23 cellular contexts compared by ENCODE assay signal in genomic region chr9:35423499-35423898, GRCh38.
A peak's percentile ranks its signal among the peaks of the same experiment; 100 is the strongest.
DNase-seq lines count a peak whose midpoint lies in the region; ATAC-seq and TF ChIP-seq lines count a peak whose summit lies in the region.
"Had no signal": no experiment of that assay in that cellular context is flagged by ENCODE, and none has a peak within 500 bp of the region (broad histone marks: within the 10 kb centered on the region; RNA-seq: fewer than 3 reads in every experiment).

No MANE protein-coding gene starts in this region.

- no peaks in the 10 kb centered on the region for H3K79me2 ChIP-seq in fibroblast of lung (ENCODE audit: control insufficient read depth, insufficient read depth, low read length)

- no peaks in the 10 kb centered on the region for H3K36me3 ChIP-seq in fibroblast of lung (ENCODE audit: control insufficient read depth, insufficient read depth, low read length)
- no peaks in the 10 kb centered on the region for H3K36me3 ChIP-seq in mesenchymal stem cell (ENCODE audit: control insufficient read depth in 1 of 2, insufficient read depth in 2 of 2, low read depth in 1 of 2, low read length in 2 of 2)
- no peaks in the 10 kb centered on the region for H3K36me3 ChIP-seq in gastrocnemius medialis
- H3K36me3 ChIP-seq: breast epithelium, left ventricle myocardium inferior, thyroid gland had no signal

- H4K8ac ChIP-seq in mesenchymal stem cell (ENCODE audit: low read length): no peak overlapping the region

- no peak overlapping the region for H3K4me3 ChIP-seq in fibroblast of lung (replicated peaks in 1 of 4; ENCODE audit: control extremely low read depth in 1 of 4, insufficient read depth in 1 of 4, low read depth in 3 of 4, low read length in 4 of 4)
- H3K4me3 ChIP-seq in mesenchymal stem cell (ENCODE audit: insufficient read depth in 1 of 2, low read depth in 1 of 2, low read length in 2 of 2): no peak overlapping the region
- no peak overlapping the region for H3K4me3 ChIP-seq in gastrocnemius medialis
- H3K4me3 ChIP-seq: breast epithelium, coronary artery, left ventricle myocardium inferior, psoas muscle, skin epidermis, thyroid gland had no signal

- no peak overlapping the region for H2BK120ac ChIP-seq in mesenchymal stem cell (ENCODE audit: low read depth, low read length)

- H2BK15ac ChIP-seq in mesenchymal stem cell (ENCODE audit: low read depth, poor library complexity, severe bottlenecking): no peak overlapping the region

- no peak overlapping the region for H2BK12ac ChIP-seq in mesenchymal stem cell (ENCODE audit: low read length in 2 of 2)

- H3K14ac ChIP-seq in mesenchymal stem cell (ENCODE audit: low read length in 2 of 2): no peak overlapping the region

- intact Hi-C loops in gastrocnemius medialis (cut with DNase I; ENCODE audit: low total_unique reads): no loop called here

- in situ Hi-C loops in gastrocnemius medialis (cut with MboI; ENCODE audit: low sequenced_read_pairs in 4 of 4): no loop called here

- H3K23ac ChIP-seq in mesenchymal stem cell (ENCODE audit: low read length in 2 of 2): no peak overlapping the region

- TF ChIP-seq CTCF in fibroblast of lung (conservative IDR thresholded peaks at IDR 0.05 in 1 of 2, IDR thresholded peaks at IDR 0.05 in 1 of 2; ENCODE audit: low read depth in 1 of 2, low read length in 2 of 2) (no peak), gastrocnemius medialis (IDR thresholded peaks at IDR 0.05 in 4 of 5, conservative IDR thresholded peaks at IDR 0.05 in 1 of 5) (no peak)

- no peaks in the 10 kb centered on the region for H3K79me1 ChIP-seq in mesenchymal stem cell (replicated peaks; ENCODE audit: low read length, poor library complexity, severe bottlenecking)

- no peak overlapping the region for H3K4me2 ChIP-seq in fibroblast of lung (ENCODE audit: extremely low read depth, insufficient read depth, low read length)
- H3K4me2 ChIP-seq in mesenchymal stem cell (ENCODE audit: low read length, poor library complexity, severe bottlenecking): no peak overlapping the region

- no peaks in the 10 kb centered on the region for H4K20me1 ChIP-seq in fibroblast of lung (ENCODE audit: control insufficient read depth, extremely low read depth, insufficient read depth, low read length)

- H3K9me3 ChIP-seq in fibroblast of lung (ENCODE audit: control insufficient read depth, insufficient read depth, low read depth, low read length): no peaks in the 10 kb centered on the region
- peaks cover 2% of the 10 kb centered on the region for H3K9me3 ChIP-seq in mesenchymal stem cell (ENCODE audit: control insufficient read depth, low read length)
- no peaks in the 10 kb centered on the region for H3K9me3 ChIP-seq in gastrocnemius medialis
- H3K9me3 ChIP-seq: breast epithelium, psoas muscle, thyroid gland had no signal

- no peak overlapping the region for H3K27ac ChIP-seq in fibroblast of lung (ENCODE audit: insufficient read depth, low read length)
- peak overlapping the region; percentile 20 for H3K27ac ChIP-seq in mesenchymal stem cell (ENCODE audit: low read length, poor library complexity, severe bottlenecking)
- H3K27ac ChIP-seq in gastrocnemius medialis: no peak overlapping the region
- H3K27ac ChIP-seq: breast epithelium, C4-2B, coronary artery, left ventricle myocardium inferior, psoas muscle, skin epidermis, thyroid gland had no signal

- no peak overlapping the region for H2BK5ac ChIP-seq in mesenchymal stem cell (ENCODE audit: low read depth, low read length, poor library complexity, severe bottlenecking)

- H3K4ac ChIP-seq in mesenchymal stem cell (ENCODE audit: low read depth in 1 of 2, low read length in 2 of 2): no peak overlapping the region

- 89% methylated on average over 1 of the region's 2 CpGs for WGBS in mesenchymal stem cell

- DNase-seq in ELR (ENCODE audit: low read depth) (peak; percentile 43), RPMI7951 (ENCODE audit: low read depth) (peak; percentile 41), fibroblast of lung (ENCODE audit: low read depth in 2 of 2) (peak; percentile 1 to 18), mesenchymal stem cell (no peak), gastrocnemius medialis (no peak), amniotic stem cell (lab: John Stamatoyannopoulos, UW) (no peak), NCI-H2227 treated with DMSO at 0.1 percent for 48 hours (lab: John Stamatoyannopoulos, UW) (no peak), NCI-H1930 (lab: John Stamatoyannopoulos, UW) (no peak)
- DNase-seq: activated CD4-positive, alpha-beta T cell treated with anti-CD3 and anti-CD28 coated beads, Interleukin-2, amount 10 ng/mL, durations not matched to agents 24 days and 14 days; activated naive CD8-positive, alpha-beta T cell treated with anti-CD3 and anti-CD28 coated beads, Interleukin-2, amount 50 U/mL, for 24 hours; left ventricle myocardium inferior; NCI-H1092; NCI-H2029 treated with DMSO at 0.1 percent for 48 hours; NCI-H446 treated with DMSO at 0.1 percent for 48 hours; psoas muscle; stimulated activated CD4-positive, alpha-beta T cell treated with anti-CD3 and anti-CD28 coated beads, Interleukin-2, amount 100 ng/mL, for 48 hours; stimulated activated naive CD4-positive, alpha-beta T cell treated with Interleukin-2 at 50 U/mL for 16 hours; T-helper 1 cell; thyroid gland had no signal

- no peak overlapping the region for H3K18ac ChIP-seq in mesenchymal stem cell (ENCODE audit: low read depth in 1 of 2, low read length in 2 of 2)

- H3K9ac ChIP-seq in fibroblast of lung (ENCODE audit: insufficient read depth, low read length) (no peak overlapping the region), mesenchymal stem cell (ENCODE audit: low read length) (no peak overlapping the region)

- ATAC-seq in gastrocnemius medialis: no peak
- ATAC-seq: activated naive CD8-positive, alpha-beta T cell treated with anti-CD3 and anti-CD28 coated beads, Interleukin-2, amount 50 U/mL, for 24 hours; psoas muscle had no signal

- H3K4me1 ChIP-seq in fibroblast of lung (ENCODE audit: control insufficient read depth, extremely low read depth, insufficient read depth, low read length): no peaks in the 10 kb centered on the region
- no peaks in the 10 kb centered on the region for H3K4me1 ChIP-seq in mesenchymal stem cell (ENCODE audit: control insufficient read depth, insufficient read depth, low read depth, low read length)
- H3K4me1 ChIP-seq in gastrocnemius medialis: peaks cover 0 to 4% of the 10 kb centered on the region in 2 donors
- H3K4me1 ChIP-seq: breast epithelium, left ventricle myocardium inferior, psoas muscle, thyroid gland had no signal

- no peak overlapping the region for H2AK5ac ChIP-seq in mesenchymal stem cell (ENCODE audit: low read length, severe bottlenecking)

- H2AFZ ChIP-seq in fibroblast of lung (ENCODE audit: low read length) (no peak overlapping the region), mesenchymal stem cell (ENCODE audit: low read depth, low read length) (no peak overlapping the region)

- no peak for TF ChIP-seq POLR2A in gastrocnemius medialis (IDR thresholded peaks at IDR 0.05)

- no peak overlapping the region for H4K91ac ChIP-seq in mesenchymal stem cell (ENCODE audit: low read length)

- no peaks in the 10 kb centered on the region for H3K27me3 ChIP-seq in fibroblast of lung (ENCODE audit: control insufficient read depth, insufficient read depth, low read length)
- no peaks in the 10 kb centered on the region for H3K27me3 ChIP-seq in mesenchymal stem cell (ENCODE audit: control insufficient read depth in 1 of 2, insufficient read depth in 1 of 2, low read length in 2 of 2)
- no peaks in the 10 kb centered on the region for H3K27me3 ChIP-seq in gastrocnemius medialis
- H3K27me3 ChIP-seq: breast epithelium, thyroid gland had no signal

Comparison
In these comparisons a context has a peak if more than half of its experiments do, and no peak if none do; other contexts are left out.
1. DNase-seq: peak in ELR (single experiment), RPMI7951 (single experiment) and fibroblast of lung (2 of 2); none in mesenchymal stem cell (single experiment), gastrocnemius medialis (0 of 2), amniotic stem cell (single experiment), NCI-H2227 treated with DMSO at 0.1 percent for 48 hours (single experiment) and NCI-H1930 (0 of 2).